ENCODE assay signal across 1 cellular context in genomic region chr16:74991593-74992403, GRCh38.
TF ChIP-seq lines count a peak whose summit lies in the region.

No MANE protein-coding gene starts in this region.

TF ChIP-seq in HepG2, 621 proteins besides CTCF, POLR2A, EP300 and RAD21 (continued from another document and continues in another):
- TF ChIP-seq ZNF747 (CRISPR knock-in tag; IDR thresholded peaks at IDR 0.05; ENCODE audit: borderline replicate concordance), result peak; percentile 83; the same call in 1 of the 2 replicates
- TF ChIP-seq NKX3-1 (CRISPR knock-in tag; IDR thresholded peaks at IDR 0.05), result peak; percentile 41
- no peak for TF ChIP-seq BHLHE40 (IDR thresholded peaks at IDR 0.05; ENCODE audit: low read length)
- peak; percentile 79; the same call in 1 of the 2 replicates for TF ChIP-seq ZNF792 (CRISPR knock-in tag; IDR thresholded peaks at IDR 0.05)
- peak; percentile 42; the same call in 1 of the 2 replicates for TF ChIP-seq ZNF800 (CRISPR knock-in tag; IDR thresholded peaks at IDR 0.05)
- TF ChIP-seq SIN3A (IDR thresholded peaks at IDR 0.05; ENCODE audit: borderline replicate concordance, low read depth, low read length), result no peak
- no peak for TF ChIP-seq ZNF678 (CRISPR knock-in tag; IDR thresholded peaks at IDR 0.05)
- no peak for TF ChIP-seq ZBTB1 (CRISPR knock-in tag; IDR thresholded peaks at IDR 0.05; ENCODE audit: borderline replicate concordance)
- TF ChIP-seq NR2F2 (IDR thresholded peaks at IDR 0.05; ENCODE audit: borderline replicate concordance, low read depth), result peak; percentile 75; the same call in 1 of the 2 replicates
- TF ChIP-seq ISX (CRISPR knock-in tag; conservative IDR thresholded peaks at IDR 0.05), result peak; percentile 91
- TF ChIP-seq MATR3 (CRISPR knock-in tag; IDR thresholded peaks at IDR 0.05), result no peak
- peak; percentile 48; the same call in 1 of the 2 replicates for TF ChIP-seq ESRRA (CRISPR knock-in tag; IDR thresholded peaks at IDR 0.05; ENCODE audit: low read depth)
- TF ChIP-seq ZNF619 (CRISPR knock-in tag; IDR thresholded peaks at IDR 0.05), result no peak
- peak; percentile 95 for TF ChIP-seq SAP130 (CRISPR knock-in tag; IDR thresholded peaks at IDR 0.05; ENCODE audit: low read depth)
- no peak for TF ChIP-seq SNAI1 (CRISPR knock-in tag; IDR thresholded peaks at IDR 0.05; ENCODE audit: borderline replicate concordance)
- 0 out of 2 replicates have a peak, but pooled peaks have one; percentile 43 for TF ChIP-seq DR1 (CRISPR knock-in tag; IDR thresholded peaks at IDR 0.05)
- no peak for TF ChIP-seq ZNF567 (CRISPR knock-in tag; IDR thresholded peaks at IDR 0.05; ENCODE audit: borderline replicate concordance)
- no peak for TF ChIP-seq ZNF207 (IDR thresholded peaks at IDR 0.05; ENCODE audit: borderline replicate concordance)
- no peak for TF ChIP-seq ZNF343 (CRISPR knock-in tag; IDR thresholded peaks at IDR 0.05)
- TF ChIP-seq ELF3 (CRISPR knock-in tag; IDR thresholded peaks at IDR 0.05), result peak; percentile 73
- TF ChIP-seq, protein P1, sequence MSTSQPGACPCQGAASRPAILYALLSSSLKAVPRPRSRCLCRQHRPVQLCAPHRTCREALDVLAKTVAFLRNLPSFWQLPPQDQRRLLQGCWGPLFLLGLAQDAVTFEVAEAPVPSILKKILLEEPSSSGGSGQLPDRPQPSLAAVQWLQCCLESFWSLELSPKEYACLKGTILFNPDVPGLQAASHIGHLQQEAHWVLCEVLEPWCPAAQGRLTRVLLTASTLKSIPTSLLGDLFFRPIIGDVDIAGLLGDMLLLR (CRISPR knock-in tag; IDR thresholded peaks at IDR 0.05), result no peak
- no peak for TF ChIP-seq SMC3 (IDR thresholded peaks at IDR 0.05; ENCODE audit: low read length)
- no peak for TF ChIP-seq GTF3A (CRISPR knock-in tag; conservative IDR thresholded peaks at IDR 0.05)
- TF ChIP-seq, protein P2, sequence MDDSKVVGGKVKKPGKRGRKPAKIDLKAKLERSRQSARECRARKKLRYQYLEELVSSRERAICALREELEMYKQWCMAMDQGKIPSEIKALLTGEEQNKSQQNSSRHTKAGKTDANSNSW (CRISPR knock-in tag; IDR thresholded peaks at IDR 0.05; ENCODE audit: borderline replicate concordance), result no peak
- peak; percentile 95 for TF ChIP-seq FOXO1 (CRISPR knock-in tag; IDR thresholded peaks at IDR 0.05)
- TF ChIP-seq ONECUT2 (CRISPR knock-in tag; IDR thresholded peaks at IDR 0.05), result no peak
- TF ChIP-seq TGIF2 (CRISPR knock-in tag; IDR thresholded peaks at IDR 0.05), result peak; percentile 79; the same call in 1 of the 2 replicates
- TF ChIP-seq PLRG1 (conservative IDR thresholded peaks at IDR 0.05), result no peak
- no peak for TF ChIP-seq U2AF1 (optimal IDR thresholded peaks at IDR 0.05; ENCODE audit: low read depth, low read length)
- TF ChIP-seq PAWR (CRISPR knock-in tag; IDR thresholded peaks at IDR 0.05; ENCODE audit: borderline replicate concordance), result no peak
- TF ChIP-seq ZNF790 (CRISPR knock-in tag; IDR thresholded peaks at IDR 0.05; ENCODE audit: borderline replicate concordance), result no peak
- TF ChIP-seq FOXP4 (CRISPR knock-in tag; IDR thresholded peaks at IDR 0.05), result peak; percentile 98
- peak; percentile 44; the same call in 1 of the 2 replicates for TF ChIP-seq DMAP1 (CRISPR knock-in tag; IDR thresholded peaks at IDR 0.05)
- no peak for TF ChIP-seq STAT5B (CRISPR knock-in tag; IDR thresholded peaks at IDR 0.05)
- peak; percentile 30; the same call in 1 of the 2 replicates for TF ChIP-seq MAFF (IDR thresholded peaks at IDR 0.05; ENCODE audit: low read depth, low read length)
- TF ChIP-seq ZSCAN12 (CRISPR knock-in tag; IDR thresholded peaks at IDR 0.05), result 0 out of 2 replicates have a peak, but pooled peaks have one; percentile 72
- TF ChIP-seq MLX (CRISPR knock-in tag; IDR thresholded peaks at IDR 0.05), result peak; percentile 99
- TF ChIP-seq ZNF616 (CRISPR knock-in tag; IDR thresholded peaks at IDR 0.05; ENCODE audit: low read depth), result no peak
- TF ChIP-seq ZNF280D (CRISPR knock-in tag; IDR thresholded peaks at IDR 0.05), result no peak
- TF ChIP-seq, protein P3, sequence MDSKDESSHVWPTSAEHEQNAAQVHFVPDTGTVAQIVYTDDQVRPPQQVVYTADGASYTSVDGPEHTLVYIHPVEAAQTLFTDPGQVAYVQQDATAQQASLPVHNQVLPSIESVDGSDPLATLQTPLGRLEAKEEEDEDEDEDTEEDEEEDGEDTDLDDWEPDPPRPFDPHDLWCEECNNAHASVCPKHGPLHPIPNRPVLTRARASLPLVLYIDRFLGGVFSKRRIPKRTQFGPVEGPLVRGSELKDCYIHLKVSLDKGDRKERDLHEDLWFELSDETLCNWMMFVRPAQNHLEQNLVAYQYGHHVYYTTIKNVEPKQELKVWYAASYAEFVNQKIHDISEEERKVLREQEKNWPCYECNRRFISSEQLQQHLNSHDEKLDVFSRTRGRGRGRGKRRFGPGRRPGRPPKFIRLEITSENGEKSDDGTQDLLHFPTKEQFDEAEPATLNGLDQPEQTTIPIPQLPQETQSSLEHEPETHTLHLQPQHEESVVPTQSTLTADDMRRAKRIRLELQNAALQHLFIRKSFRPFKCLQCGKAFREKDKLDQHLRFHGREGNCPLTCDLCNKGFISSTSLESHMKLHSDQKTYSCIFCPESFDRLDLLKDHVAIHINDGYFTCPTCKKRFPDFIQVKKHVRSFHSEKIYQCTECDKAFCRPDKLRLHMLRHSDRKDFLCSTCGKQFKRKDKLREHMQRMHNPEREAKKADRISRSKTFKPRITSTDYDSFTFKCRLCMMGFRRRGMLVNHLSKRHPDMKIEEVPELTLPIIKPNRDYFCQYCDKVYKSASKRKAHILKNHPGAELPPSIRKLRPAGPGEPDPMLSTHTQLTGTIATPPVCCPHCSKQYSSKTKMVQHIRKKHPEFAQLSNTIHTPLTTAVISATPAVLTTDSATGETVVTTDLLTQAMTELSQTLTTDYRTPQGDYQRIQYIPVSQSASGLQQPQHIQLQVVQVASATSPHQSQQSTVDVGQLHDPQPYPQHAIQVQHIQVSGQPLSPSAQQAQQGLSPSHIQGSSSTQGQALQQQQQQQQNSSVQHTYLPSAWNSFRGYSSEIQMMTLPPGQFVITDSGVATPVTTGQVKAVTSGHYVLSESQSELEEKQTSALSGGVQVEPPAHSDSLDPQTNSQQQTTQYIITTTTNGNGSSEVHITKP (CRISPR knock-in tag; IDR thresholded peaks at IDR 0.05; ENCODE audit: low read depth), result no peak; the same call in 1 of the 2 replicates
- TF ChIP-seq, protein P4, sequence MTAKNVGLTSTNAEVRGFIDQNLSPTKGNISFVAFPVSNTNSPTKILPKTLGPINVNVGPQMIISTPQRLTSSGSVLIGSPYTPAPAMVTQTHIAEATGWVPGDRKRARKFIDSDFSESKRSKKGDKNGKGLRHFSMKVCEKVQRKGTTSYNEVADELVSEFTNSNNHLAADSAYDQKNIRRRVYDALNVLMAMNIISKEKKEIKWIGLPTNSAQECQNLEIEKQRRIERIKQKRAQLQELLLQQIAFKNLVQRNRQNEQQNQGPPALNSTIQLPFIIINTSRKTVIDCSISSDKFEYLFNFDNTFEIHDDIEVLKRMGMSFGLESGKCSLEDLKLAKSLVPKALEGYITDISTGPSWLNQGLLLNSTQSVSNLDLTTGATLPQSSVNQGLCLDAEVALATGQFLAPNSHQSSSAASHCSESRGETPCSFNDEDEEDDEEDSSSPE (CRISPR knock-in tag; IDR thresholded peaks at IDR 0.05), result peak; percentile 46; the same call in 1 of the 2 replicates
- peak; percentile 74; the same call in 1 of the 2 replicates for TF ChIP-seq ZBED4 (CRISPR knock-in tag; IDR thresholded peaks at IDR 0.05; ENCODE audit: borderline replicate concordance)
- no peak for TF ChIP-seq PCBP1 (IDR thresholded peaks at IDR 0.05; ENCODE audit: borderline replicate concordance, low read depth, low read length)
- TF ChIP-seq ZNF350 (CRISPR knock-in tag; IDR thresholded peaks at IDR 0.05; ENCODE audit: borderline replicate concordance, low read depth), result peak; percentile 68; the same call in 1 of the 2 replicates
- TF ChIP-seq ZNF704 (CRISPR knock-in tag; IDR thresholded peaks at IDR 0.05; ENCODE audit: borderline replicate concordance), result peak; percentile 53; the same call in 1 of the 2 replicates
- no peak for TF ChIP-seq ZNF546 (CRISPR knock-in tag; conservative IDR thresholded peaks at IDR 0.05)
